Comparison of ENCODE assay signal across 9 cellular contexts in the genomic region with DNA sequence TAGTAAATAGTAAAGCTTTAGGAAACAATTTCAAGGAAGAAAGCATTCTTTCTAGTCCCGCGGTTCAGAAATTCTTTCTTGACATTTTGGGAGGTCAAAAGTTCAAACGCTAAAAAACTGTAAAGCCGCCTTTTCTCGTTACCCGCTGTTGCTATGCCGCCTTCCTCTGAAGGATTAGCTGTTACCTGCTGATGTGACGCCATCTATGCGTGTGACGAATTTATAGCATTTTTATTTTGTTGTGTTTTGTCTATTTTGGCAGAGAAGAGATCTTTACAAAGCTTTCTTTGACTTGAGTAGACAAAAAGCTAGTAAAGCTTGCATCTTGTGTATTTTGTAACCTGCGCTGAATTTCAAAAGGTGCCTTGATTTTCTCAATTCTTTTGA.
DNase-seq lines count a peak whose midpoint lies in the region; FAIRE-seq and TF ChIP-seq lines count a peak whose summit lies in the region.
"Had no signal": no experiment of that assay in that cellular context is flagged by ENCODE, and none has a peak within 500 bp of the region (broad histone marks: within the 10 kb centered on the region; RNA-seq: fewer than 3 reads in every experiment).

No MANE protein-coding gene starts in this region.

- H3K56ac ChIP-seq in H1 (replicated peaks; ENCODE audit: insufficient read length, low read depth, low read length), result no peak overlapping the region

- H3K4me2 ChIP-seq in H1 (ENCODE audit: insufficient read depth in 1 of 2, low read depth in 2 of 2, low read length in 2 of 2), result peak overlapping the region; percentile 74 to 88; a peak in 3 of 4 replicates

- H3K18ac ChIP-seq in H1 (ENCODE audit: extremely low read depth, low read length), result no peak overlapping the region

- H3K4ac ChIP-seq in H1 (replicated peaks; ENCODE audit: insufficient read length, low read depth, low read length), result no peak overlapping the region

- H3K4me3 ChIP-seq in NB4 (ENCODE audit: low read depth, low read length) (no peak overlapping the region), H1 (ENCODE audit: extremely low read depth in 1 of 4, insufficient read depth in 2 of 4, low read depth in 3 of 4, low read length in 4 of 4) (peak overlapping the region in 3 of 4 experiments; percentile 47 to 71 (median 52); a peak in 6 of 8 replicates)

- POLR2A ChIA-PET in H1 (lab: Charles Lee; ENCODE audit: partially characterized antibody), result no interaction called here

- no peak overlapping the region for H2AK5ac ChIP-seq in H1 (ENCODE audit: low read depth, low read length)

- H2BK5ac ChIP-seq in H1 (ENCODE audit: low read depth, low read length), result no peak overlapping the region

- H3K36me3 ChIP-seq in ES-I3 (ENCODE audit: insufficient read depth, low read length), result no peaks in the 10 kb centered on the region
- H3K36me3 ChIP-seq in H1 (ENCODE audit: control insufficient read depth in 2 of 4, insufficient read depth in 4 of 4, low read length in 3 of 4), result no peaks in the 10 kb centered on the region

- peaks cover 7% of the 10 kb centered on the region for H3K4me1 Mint-ChIP-seq in osteocyte (ENCODE audit: unreplicated experiment)

- peaks cover 0 to 1% of the 10 kb centered on the region in 2 experiments for H4K20me1 ChIP-seq in H1 (replicated peaks in 1 of 2; ENCODE audit: control insufficient read depth in 1 of 2, insufficient read depth in 2 of 2, low read length in 2 of 2)

- H2AFZ ChIP-seq in H1 (ENCODE audit: low read length), result no peak overlapping the region

- H3K4me3 Mint-ChIP-seq in osteocyte (ENCODE audit: unreplicated experiment), result peak overlapping the region; percentile 62

- peaks cover 59% of the 10 kb centered on the region for H3K27me3 Mint-ChIP-seq in osteocyte (ENCODE audit: unreplicated experiment)

- H3K36me3 Mint-ChIP-seq in osteocyte (ENCODE audit: unreplicated experiment), result peaks cover 2% of the 10 kb centered on the region

- TF ChIP-seq RAD21 in H1 (IDR thresholded peaks at IDR 0.05 in 1 of 2, conservative IDR thresholded peaks at IDR 0.05 in 1 of 2; ENCODE audit: low read depth in 2 of 2, low read length in 2 of 2), result 0 out of 4 replicates have a peak, but pooled peaks of 1 of the 2 experiments have one; percentile 9

- no peak overlapping the region for H2BK15ac ChIP-seq in H1 (ENCODE audit: low read length)

- CTCF ChIA-PET in H1 (lab: Charles Lee; ENCODE audit: partially characterized antibody), result no interaction called here

- H2BK120ac ChIP-seq in H1 (replicated peaks; ENCODE audit: low read depth, low read length), result no peak overlapping the region

- H2BK20ac ChIP-seq in H1 (ENCODE audit: low read length), result no peak overlapping the region

- H3K9ac ChIP-seq in ES-I3 (ENCODE audit: low read depth, low read length), result peak overlapping the region; percentile 67; the same call in 1 of the 2 replicates
- no peak overlapping the region for H3K9ac ChIP-seq in H1 (replicated peaks in 1 of 4; ENCODE audit: extremely low read depth in 1 of 4, low read depth in 3 of 4, low read length in 3 of 4)

- H3K23ac ChIP-seq in H1 (ENCODE audit: insufficient read length), result no peak overlapping the region

- no peak overlapping the region for H3K27ac Mint-ChIP-seq in osteocyte (ENCODE audit: unreplicated experiment)

- H3K9me3 ChIP-seq in ES-I3 (ENCODE audit: control insufficient read depth, insufficient read depth, low read length) (peaks cover 6% of the 10 kb centered on the region; the same call in 1 of the 2 replicates), H1 (ENCODE audit: insufficient read depth in 2 of 2, low read depth in 1 of 2, low read length in 1 of 2) (peaks cover 6 to 7% of the 10 kb centered on the region in 2 experiments; a peak in 3 of 4 replicates)

- WGBS in H1 (ENCODE audit: extremely low coverage in 1 of 2, insufficient coverage in 1 of 2, insufficient read length in 1 of 2, insufficient replicate concordance in 2 of 2, low coverage in 1 of 2, low lambda C conversion rate in 2 of 2, missing lambda C conversion rate in 1 of 2), 2 experiments, result 13% methylated on average over 11 of the region's 11 CpGs; no CpG with 5 or more reads in 1 of the 2 experiments

- no peak overlapping the region for H3K27ac ChIP-seq in H1 (ENCODE audit: low read depth, low read length)

- no peak for TF ChIP-seq POLR2A in NB4 (IDR thresholded peaks at IDR 0.05; ENCODE audit: extremely low read depth, insufficient read length)
- no peak for TF ChIP-seq POLR2A in H1 (IDR thresholded peaks at IDR 0.05; ENCODE audit: control extremely low read depth in 1 of 2, low read depth in 2 of 2, low read length in 2 of 2)

- H4K8ac ChIP-seq in H1 (ENCODE audit: extremely low read depth, insufficient read depth, low read length), result no peak overlapping the region

- H3K9me3 Mint-ChIP-seq in osteocyte (ENCODE audit: unreplicated experiment), result peaks cover 8% of the 10 kb centered on the region

- no peak for TF ChIP-seq EP300 in H1 (IDR thresholded peaks at IDR 0.05; ENCODE audit: borderline replicate concordance in 1 of 2, low read depth in 2 of 2, low read length in 2 of 2)

- peaks cover 25% of the 10 kb centered on the region for H3K4me1 ChIP-seq in ES-I3 (ENCODE audit: insufficient read depth, low read length)
- peaks cover 3 to 9% (median 4%) of the 10 kb centered on the region in 4 experiments; a peak in 5 of 7 replicates for H3K4me1 ChIP-seq in H1 (replicated peaks in 1 of 4; ENCODE audit: control insufficient read depth in 3 of 4, insufficient read depth in 4 of 4, low read length in 3 of 4)

- no peak for TF ChIP-seq CTCF in NB4 (IDR thresholded peaks at IDR 0.05; ENCODE audit: low read depth, low read length)
- no peak for TF ChIP-seq CTCF in H1 (IDR thresholded peaks at IDR 0.05; ENCODE audit: control extremely low read depth in 1 of 3, insufficient read depth in 1 of 3, low read depth in 1 of 3, low read length in 3 of 3)
- TF ChIP-seq CTCF in osteocyte (IDR thresholded peaks at IDR 0.05), result no peak

- DNase-seq in NB4 (ENCODE audit: low read depth) (peak; percentile 12), H1 (ENCODE audit: low read depth in 1 of 2, low spot score in 2 of 2) (no peak), osteocyte (ENCODE audit: extremely low spot score, unreplicated experiment) (no peak), iPS-NIHi7 (ENCODE audit: extremely low spot score) (no peak)
- no peak for DNase-seq in effector CD4-positive, alpha-beta T cell
- no peak for DNase-seq in stimulated activated CD4-positive, alpha-beta T cell treated with anti-CD3 and anti-CD28 coated beads, Interleukin-2, amount 100 ng/mL, for 24 hours
- DNase-seq: NCI-H1436 had no signal

- no peaks in the 10 kb centered on the region for H3K79me1 ChIP-seq in H1 (ENCODE audit: low read depth, low read length)

- peaks cover 11% of the 10 kb centered on the region; the same call in 1 of the 2 replicates for H3K23me2 ChIP-seq in H1 (ENCODE audit: low read depth, low read length)

- no peaks in the 10 kb centered on the region for H3K79me2 ChIP-seq in H1 (ENCODE audit: control insufficient read depth in 1 of 2, insufficient read depth in 2 of 2, low read length in 2 of 2)

- no peak overlapping the region for H3K14ac ChIP-seq in H1 (ENCODE audit: insufficient read length)

- no peak overlapping the region for H2BK12ac ChIP-seq in H1 (ENCODE audit: low read depth, low read length)

- H3K27me3 ChIP-seq in H1 (replicated peaks in 1 of 4; ENCODE audit: control insufficient read depth in 3 of 4, extremely low read depth in 1 of 4, insufficient read depth in 3 of 4, low read length in 3 of 4), result peaks cover 6 to 53% (median 44%) of the 10 kb centered on the region in 4 experiments

- H4K5ac ChIP-seq in H1 (ENCODE audit: insufficient read length, low read depth, low read length), result no peak overlapping the region

- peak; percentile 32 for FAIRE-seq in H1 (lab: Jason Lieb, UNC)
- FAIRE-seq: endothelial cell of umbilical vein had no signal

- H4K91ac ChIP-seq in H1 (replicated peaks; ENCODE audit: insufficient read length, low read length), result no peak overlapping the region

TF ChIP-seq in H1, 55 proteins besides CTCF, POLR2A, EP300 and RAD21:
- TF ChIP-seq RXRA (IDR thresholded peaks at IDR 0.05; ENCODE audit: insufficient read depth, low read depth, low read length), result 0 out of 2 replicates have a peak, but pooled peaks have one; percentile 39
- TF ChIP-seq, protein P1, sequence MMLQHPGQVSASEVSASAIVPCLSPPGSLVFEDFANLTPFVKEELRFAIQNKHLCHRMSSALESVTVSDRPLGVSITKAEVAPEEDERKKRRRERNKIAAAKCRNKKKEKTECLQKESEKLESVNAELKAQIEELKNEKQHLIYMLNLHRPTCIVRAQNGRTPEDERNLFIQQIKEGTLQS (IDR thresholded peaks at IDR 0.05; ENCODE audit: insufficient read depth, low read depth, low read length), result no peak
